8 cellular contexts compared by ENCODE assay signal in the genomic region with DNA sequence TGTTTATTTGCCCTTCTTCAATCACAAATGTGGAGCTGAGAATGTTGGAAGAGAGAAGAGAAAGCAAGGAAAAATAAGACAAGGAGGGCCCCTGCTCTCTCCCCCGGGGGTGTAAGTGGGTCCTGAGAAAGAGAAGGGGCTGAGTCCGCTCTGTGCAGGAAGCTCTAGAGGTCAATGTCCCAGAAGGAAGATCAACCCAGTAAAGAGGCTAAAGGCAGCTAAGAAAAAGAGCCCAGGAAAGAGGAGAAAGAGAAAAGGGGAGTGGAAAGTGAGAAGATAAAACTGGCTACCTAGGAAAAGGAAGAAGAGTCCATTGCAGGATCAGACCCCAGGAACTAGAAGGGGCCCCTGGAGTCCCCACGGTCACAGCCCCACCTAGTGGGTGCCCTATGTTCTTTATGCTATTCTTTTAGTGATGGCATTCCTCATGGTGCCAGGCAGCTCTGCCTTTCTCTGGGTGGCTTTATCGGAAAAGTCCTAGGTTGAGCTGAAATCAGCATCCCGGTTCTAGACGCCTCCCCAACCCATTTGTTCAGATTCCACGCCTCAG.
DNase-seq lines count a peak whose midpoint lies in the region; ATAC-seq and TF ChIP-seq lines count a peak whose summit lies in the region.

No MANE protein-coding gene starts in this region.

- peak overlapping the region; percentile 32 for H2AFZ ChIP-seq in hepatocyte

- H3K4me1 ChIP-seq in hepatocyte (ENCODE audit: insufficient read depth): peaks cover 35% of the 10 kb centered on the region

- DNase-seq in AG04449 (ENCODE audit: low read depth, low spot score) (no peak), NCI-H1417 (lab: John Stamatoyannopoulos, UW) (peak; percentile 7 to 94 (median 86)), astrocyte of the cerebellum (ENCODE audit: low read depth) (no peak), hepatocyte (ENCODE audit: low spot score) (peak; percentile 77), skeletal muscle cell (ENCODE audit: low read depth) (peak; percentile 29)

- in situ Hi-C loops in astrocyte of the cerebellum (cut with HindIII; ENCODE audit: low sequenced_read_pairs): no loop called here

- ATAC-seq in GM18907 (IDR thresholded peaks at IDR 0.05; ENCODE audit: unreplicated experiment) (peak; percentile 45), HG02571 (IDR thresholded peaks at IDR 0.05; ENCODE audit: unreplicated experiment) (no peak), GM19467 (IDR thresholded peaks at IDR 0.05; ENCODE audit: unreplicated experiment) (no peak)

- WGBS in hepatocyte (ENCODE audit: low lambda C conversion rate, missing lambda C conversion rate): 48% methylated on average over 7 of the region's 7 CpGs

- TF ChIP-seq CTCF in AG04449 (IDR thresholded peaks at IDR 0.05; ENCODE audit: insufficient read depth, low read length, missing control alignments): peak; percentile 37
- peak; percentile 58 for TF ChIP-seq CTCF in astrocyte of the cerebellum (IDR thresholded peaks at IDR 0.05; ENCODE audit: low read depth, low read length, missing control alignments)
- peak; percentile 57 for TF ChIP-seq CTCF in hepatocyte (IDR thresholded peaks at IDR 0.05; ENCODE audit: poor library complexity)

- CTCF ChIA-PET in AG04449 (lab: Yijun Ruan, JAX): interaction anchor here (0.5 to 4.6 kb wide), 23 partner anchors 8 to 850 kb away, joined by 3 to 35 read pairs (median 3); no protein-coding TSS in a partner anchor

- POLR2A ChIA-PET in AG04449 (lab: Yijun Ruan, JAX): no interaction called here

- H3K9me2 ChIP-seq in hepatocyte (replicated peaks; ENCODE audit: insufficient read depth): no peaks in the 10 kb centered on the region

- peak overlapping the region; percentile 95 for H3K27ac ChIP-seq in hepatocyte

- no peaks in the 10 kb centered on the region for H3K79me2 ChIP-seq in hepatocyte

- H3K36me3 ChIP-seq in hepatocyte (replicated peaks; ENCODE audit: insufficient read depth, low read depth): no peaks in the 10 kb centered on the region

- H3K4me3 ChIP-seq in AG04449 (ENCODE audit: low read depth, low read length) (peak overlapping the region; percentile 40), astrocyte of the cerebellum (ENCODE audit: low read depth, low read length) (peak overlapping the region; percentile 10), hepatocyte (no peak overlapping the region), skeletal muscle cell (ENCODE audit: low read depth, low read length) (peak overlapping the region; percentile 34)

- H3K27me3 ChIP-seq in hepatocyte: no peaks in the 10 kb centered on the region

- H3K9me3 ChIP-seq in hepatocyte (ENCODE audit: low read depth): no peaks in the 10 kb centered on the region

- H4K20me1 ChIP-seq in hepatocyte (ENCODE audit: insufficient read depth, poor library complexity, severe bottlenecking): no peaks in the 10 kb centered on the region

- H3K4me2 ChIP-seq in hepatocyte: peak overlapping the region; percentile 70

Comparison
In these comparisons a context has a peak if more than half of its experiments do, and no peak if none do; other contexts are left out.
1. DNase-seq: peak in NCI-H1417 (3 of 3), hepatocyte (single experiment) and skeletal muscle cell (single experiment); none in AG04449 (single experiment) and astrocyte of the cerebellum (single experiment).
2. Peak in every context shown above with its lines, with median percentiles within 50 percentile points of each other: CTCF ChIP-seq.